In genomic region chr16:66937725-66938337, GRCh38 we compare ENCODE assay signal across 22 cellular contexts. TPM values are rescaled to one million over a fixed set of nuclear protein-coding genes. Genes with fewer than 3 reads are reported as not detected.
A peak's percentile ranks its signal among the peaks of the same experiment; 100 is the strongest.
DNase-seq lines count a peak whose midpoint lies in the region; ATAC-seq, FAIRE-seq and TF ChIP-seq lines count a peak whose summit lies in the region.
"Had no signal": no experiment of that assay in that cellular context is flagged by ENCODE, and none has a peak within 500 bp of the region (broad histone marks: within the 10 kb centered on the region; RNA-seq: fewer than 3 reads in every experiment).

No MANE protein-coding gene starts in this region.

- H3K27me3 ChIP-seq in liver (ENCODE audit: control insufficient read depth in 4 of 4, insufficient read depth in 4 of 4, low read length in 3 of 4) (no peaks in the 10 kb centered on the region), skeletal muscle tissue (ENCODE audit: control insufficient read depth in 3 of 3, insufficient read depth in 3 of 3, low read length in 3 of 3) (no peaks in the 10 kb centered on the region), BE2C (no peaks in the 10 kb centered on the region)
- H3K27me3 ChIP-seq: BLaER1, testis had no signal

- H3K4me3 ChIP-seq in liver (ENCODE audit: low read depth in 1 of 3, low read length in 3 of 3): peak overlapping the region in 1 of 3 donors; percentile 21
- no peak overlapping the region for H3K4me3 ChIP-seq in skeletal muscle tissue (ENCODE audit: low read length in 3 of 3)
- no peak overlapping the region for H3K4me3 ChIP-seq in BE2C (ENCODE audit: low read depth, low read length)
- H3K4me3 ChIP-seq: BLaER1, coronary artery, prostate gland, testis had no signal

- no peaks in the 10 kb centered on the region for H3K9me3 Mint-ChIP-seq in T-helper 1 cell treated with Interleukin-12 subunit alpha and Interleukin-12 subunit beta and Interleukin-4 antibody, amounts not matched to agents 30 μg/mL and 1 μg/mL, for 36 hours
- H3K9me3 Mint-ChIP-seq in activated T-helper 17 cell treated with anti-CD3 and anti-CD28 coated beads, Interleukin-2, amount 50 U/mL, for 72 hours: no peaks in the 10 kb centered on the region
- H3K9me3 Mint-ChIP-seq: activated CD4-positive, alpha-beta T cell treated with anti-CD3 and anti-CD28 coated beads, Interleukin-2, amount 10 ng/mL, durations not matched to agents 24 days and 14 days; activated naive CD4-positive, alpha-beta T cell treated with anti-CD3 and anti-CD28 coated beads, Interleukin-2, amount 10 ng/mL, durations not matched to agents 7 days and 5 days had no signal

- no peak overlapping the region for H3K4me3 Mint-ChIP-seq in T-helper 1 cell treated with Interleukin-12 subunit alpha and Interleukin-12 subunit beta and Interleukin-4 antibody, amounts not matched to agents 30 μg/mL and 1 μg/mL, for 36 hours
- peak overlapping the region; percentile 98 for H3K4me3 Mint-ChIP-seq in activated T-helper 17 cell treated with anti-CD3 and anti-CD28 coated beads, Interleukin-2, amount 50 U/mL, for 72 hours
- H3K4me3 Mint-ChIP-seq: activated naive CD4-positive, alpha-beta T cell treated with anti-CD3 and anti-CD28 coated beads, Interleukin-2, amount 10 ng/mL, durations not matched to agents 7 days and 5 days had no signal

- H3K36me3 ChIP-seq in liver (ENCODE audit: control insufficient read depth in 4 of 4, insufficient read depth in 3 of 4, low read depth in 1 of 4, low read length in 3 of 4) (peaks cover 25 to 37% (median 32%) of the 10 kb centered on the region in 4 donors), skeletal muscle tissue (ENCODE audit: control insufficient read depth in 3 of 3, insufficient read depth in 3 of 3, low read length in 3 of 3) (peaks cover 52 to 64% (median 55%) of the 10 kb centered on the region in 3 donors), BE2C (peaks cover 28% of the 10 kb centered on the region)

- H3K9ac ChIP-seq in liver (ENCODE audit: low read depth in 1 of 2, low read length in 2 of 2) (no peak overlapping the region), skeletal muscle tissue (ENCODE audit: low read depth in 1 of 3, low read length in 3 of 3) (peak overlapping the region in 2 of 3 donors; percentile 28 to 45)

- H3K4me1 Mint-ChIP-seq in T-helper 1 cell treated with Interleukin-12 subunit alpha and Interleukin-12 subunit beta and Interleukin-4 antibody, amounts not matched to agents 30 μg/mL and 1 μg/mL, for 36 hours (ENCODE audit: low read depth): peaks cover 29% of the 10 kb centered on the region
- peaks cover 19% of the 10 kb centered on the region for H3K4me1 Mint-ChIP-seq in activated T-helper 17 cell treated with anti-CD3 and anti-CD28 coated beads, Interleukin-2, amount 50 U/mL, for 72 hours

- TF ChIP-seq RAD21 in liver (IDR thresholded peaks at IDR 0.05): no peak

- peak overlapping the region; percentile 46 for H3K27ac Mint-ChIP-seq in T-helper 1 cell treated with Interleukin-12 subunit alpha and Interleukin-12 subunit beta and Interleukin-4 antibody, amounts not matched to agents 30 μg/mL and 1 μg/mL, for 36 hours
- H3K27ac Mint-ChIP-seq in activated T-helper 17 cell treated with anti-CD3 and anti-CD28 coated beads, Interleukin-2, amount 50 U/mL, for 72 hours: no peak overlapping the region
- H3K27ac Mint-ChIP-seq: activated naive CD4-positive, alpha-beta T cell treated with anti-CD3 and anti-CD28 coated beads, Interleukin-2, amount 10 ng/mL, durations not matched to agents 7 days and 5 days had no signal

- DNase-seq in T-helper 1 cell (no peak), HTR-8/SVneo (ENCODE audit: insufficient read length, low spot score) (no peak), GM10266 (ENCODE audit: extremely low spot score) (no peak), BE2C (no peak)
- DNase-seq: activated CD4-positive, alpha-beta T cell treated with anti-CD3 and anti-CD28 coated beads, Interleukin-2, amount 10 ng/mL, durations not matched to agents 24 days and 14 days; activated naive CD4-positive, alpha-beta T cell treated with anti-CD3 and anti-CD28 coated beads, Interleukin-2, amount 10 ng/mL, durations not matched to agents 7 days and 5 days; DMS53; NCI-H187 treated with DMSO at 0.1 percent for 48 hours; NK-92 treated with Interleukin-12 subunit alpha and Interleukin-12 subunit beta, amount 100 ng/mL, for 24 hours; testis had no signal

- H3K9me3 ChIP-seq in liver (ENCODE audit: control insufficient read depth in 4 of 4, low read length in 3 of 4): no peaks in the 10 kb centered on the region
- H3K9me3 ChIP-seq in skeletal muscle tissue (ENCODE audit: control insufficient read depth in 3 of 3, low read length in 3 of 3): no peaks in the 10 kb centered on the region
- no peaks in the 10 kb centered on the region for H3K9me3 ChIP-seq in BE2C
- H3K9me3 ChIP-seq: BLaER1, prostate gland, testis had no signal

- peak overlapping the region; percentile 94 to 96 for H3K27ac ChIP-seq in liver (ENCODE audit: low read depth in 1 of 2, low read length in 2 of 2)
- H3K27ac ChIP-seq in skeletal muscle tissue (ENCODE audit: low read depth, low read length): peak overlapping the region; percentile 9
- H3K27ac ChIP-seq: 22Rv1, BLaER1, coronary artery, testis had no signal

- FAIRE-seq in HTR-8/SVneo (lab: Jason Lieb, UNC): no peak
- FAIRE-seq: endothelial cell of umbilical vein, frontal cortex had no signal

- no peak for ATAC-seq in activated T-helper 17 cell treated with anti-CD3 and anti-CD28 coated beads, Interleukin-2, amount 50 U/mL, for 72 hours (replicated peaks)
- ATAC-seq: left lobe of liver had no signal

- WGBS in liver: 64% methylated on average over 10 of the region's 10 CpGs

- no peaks in the 10 kb centered on the region for H3K27me3 Mint-ChIP-seq in T-helper 1 cell treated with Interleukin-12 subunit alpha and Interleukin-12 subunit beta and Interleukin-4 antibody, amounts not matched to agents 30 μg/mL and 1 μg/mL, for 36 hours (ENCODE audit: low read depth)
- H3K27me3 Mint-ChIP-seq in activated T-helper 17 cell treated with anti-CD3 and anti-CD28 coated beads, Interleukin-2, amount 50 U/mL, for 72 hours: no peaks in the 10 kb centered on the region
- H3K27me3 Mint-ChIP-seq: activated CD4-positive, alpha-beta T cell treated with anti-CD3 and anti-CD28 coated beads, Interleukin-2, amount 10 ng/mL, durations not matched to agents 24 days and 14 days; activated naive CD4-positive, alpha-beta T cell treated with anti-CD3 and anti-CD28 coated beads, Interleukin-2, amount 10 ng/mL, durations not matched to agents 7 days and 5 days had no signal

- peaks cover 32% of the 10 kb centered on the region for H3K36me3 Mint-ChIP-seq in T-helper 1 cell treated with Interleukin-12 subunit alpha and Interleukin-12 subunit beta and Interleukin-4 antibody, amounts not matched to agents 30 μg/mL and 1 μg/mL, for 36 hours (ENCODE audit: low read depth)
- H3K36me3 Mint-ChIP-seq in activated T-helper 17 cell treated with anti-CD3 and anti-CD28 coated beads, Interleukin-2, amount 50 U/mL, for 72 hours (ENCODE audit: low read depth): peaks cover 72% of the 10 kb centered on the region

- no peak for TF ChIP-seq CTCF in liver (IDR thresholded peaks at IDR 0.05; ENCODE audit: low read depth, low read length, missing input control)
- TF ChIP-seq CTCF in GM10266 (IDR thresholded peaks at IDR 0.05; ENCODE audit: control insufficient read depth, insufficient read depth, low read depth, missing control alignments): no peak
- no peak for TF ChIP-seq CTCF in BE2C (IDR thresholded peaks at IDR 0.05; ENCODE audit: low read depth, low read length)

- H3K4me1 ChIP-seq in liver (ENCODE audit: control insufficient read depth in 4 of 4, insufficient read depth in 4 of 4, low read length in 3 of 4) (peaks cover 10 to 57% (median 46%) of the 10 kb centered on the region in 4 donors), skeletal muscle tissue (ENCODE audit: control insufficient read depth in 3 of 3, insufficient read depth in 3 of 3, low read length in 3 of 3) (peaks cover 32 to 53% (median 38%) of the 10 kb centered on the region in 3 donors), BE2C (no peaks in the 10 kb centered on the region)

TF ChIP-seq in liver, 16 proteins besides CTCF, POLR2A, EP300 and RAD21:
- TF ChIP-seq FOXA2 (IDR thresholded peaks at IDR 0.05) (peak; percentile 83), FOXA1 (IDR thresholded peaks at IDR 0.05) (peak; percentile 21), NR2F2 (IDR thresholded peaks at IDR 0.05) (no peak), HNF4A (conservative IDR thresholded peaks at IDR 0.05) (peak; percentile 43 to 58), RXRA (IDR thresholded peaks at IDR 0.05) (no peak), EGR1 (IDR thresholded peaks at IDR 0.05; ENCODE audit: low read depth in 2 of 2) (no peak), GABPA (IDR thresholded peaks at IDR 0.05 in 1 of 2, conservative IDR thresholded peaks at IDR 0.05 in 1 of 2) (peak in 1 of 2 donors; percentile 39)

RNA-seq across cellular contexts. Expression of gene CES2, which starts 2.5 kb away (rescaled TPM):
- total RNA-seq in activated T-helper 17 cell treated with anti-CD3 and anti-CD28 coated beads, Interleukin-2, amount 50 U/mL, for 72 hours: 10 to 100 TPM; 31.2 to 31.5 TPM
- total RNA-seq in liver (100 to 1,000 TPM in 1 of 2 donors, 10 to 100 TPM in 1; 21.2 to 200 TPM), skeletal muscle tissue (15.7 TPM)
- polyA plus RNA-seq in liver: 100 to 1,000 TPM; 173 to 190 TPM
- 49.5 TPM for polyA plus RNA-seq in BE2C (2012; ENCODE audit: insufficient read depth, insufficient read length, low read depth)

RNA-seq across cellular contexts. Expression of gene CIAO2B, which starts 3.6 kb away (rescaled TPM):
- total RNA-seq in activated T-helper 17 cell treated with anti-CD3 and anti-CD28 coated beads, Interleukin-2, amount 50 U/mL, for 72 hours: 100 to 1,000 TPM; 153 to 167 TPM
- total RNA-seq in liver: 10 to 100 TPM; 51.1 to 52.5 TPM
- 100 to 1,000 TPM; 120 TPM for polyA plus RNA-seq in liver
- total RNA-seq in skeletal muscle tissue: 95.0 TPM
- polyA plus RNA-seq in BE2C (2012; ENCODE audit: insufficient read depth, insufficient read length, low read depth): 878 TPM

RNA-seq across cellular contexts. Expression of gene RRAD, which starts 12.5 kb away (rescaled TPM):
- 1 to 10 TPM; 2.1 to 6.5 TPM for total RNA-seq in activated T-helper 17 cell treated with anti-CD3 and anti-CD28 coated beads, Interleukin-2, amount 50 U/mL, for 72 hours
- total RNA-seq in liver: under 1 TPM; 0.14 to 0.50 TPM
- polyA plus RNA-seq in liver: under 1 TPM; 0.58 to 0.61 TPM
- 19.3 TPM for total RNA-seq in skeletal muscle tissue
- polyA plus RNA-seq in BE2C (2012; ENCODE audit: insufficient read depth, insufficient read length, low read depth): 15.8 TPM

RNA-seq across cellular contexts. Expression of gene CDH16, which starts 19.1 kb away (rescaled TPM):
- total RNA-seq in activated T-helper 17 cell treated with anti-CD3 and anti-CD28 coated beads, Interleukin-2, amount 50 U/mL, for 72 hours: not detected
- total RNA-seq in liver (under 1 TPM in 1 of 2 donors, not detected in 1; 0.56 TPM), skeletal muscle tissue (not detected)
- polyA plus RNA-seq in liver: not detected
- not detected for polyA plus RNA-seq in BE2C (2012; ENCODE audit: insufficient read depth, insufficient read length, low read depth)
- total RNA-seq: activated CD4-positive, alpha-beta T cell treated with anti-CD3 and anti-CD28 coated beads, Interleukin-2, amount 10 ng/mL, durations not matched to agents 24 days and 14 days; endothelial cell of umbilical vein; frontal cortex; left lobe of liver; prostate gland; RPMI7951 had no signal
- polyA plus RNA-seq: endothelial cell of umbilical vein had no signal

RNA-seq across cellular contexts. Expression of gene CES3, which starts 23.2 kb away (rescaled TPM):
- total RNA-seq in activated T-helper 17 cell treated with anti-CD3 and anti-CD28 coated beads, Interleukin-2, amount 50 U/mL, for 72 hours: 1 to 10 TPM; 2.6 to 4.2 TPM
- total RNA-seq in liver (10 to 100 TPM in 1 of 2 donors, under 1 TPM in 1; 0.19 to 28.3 TPM), skeletal muscle tissue (0.52 TPM)
- polyA plus RNA-seq in liver: 10 to 100 TPM; 12.3 to 12.7 TPM
- polyA plus RNA-seq in BE2C (2012; ENCODE audit: insufficient read depth, insufficient read length, low read depth): 9.2 TPM
- total RNA-seq: endothelial cell of umbilical vein, RPMI7951 had no signal

Comparison
In these comparisons a context has a peak if more than half of its experiments do, and no peak if none do; other contexts are left out.
1. H3K9ac ChIP-seq: peak in skeletal muscle tissue (2 of 3); none in liver (0 of 2).